Comparison of ENCODE assay signal across 20 cellular contexts in the genomic region with DNA sequence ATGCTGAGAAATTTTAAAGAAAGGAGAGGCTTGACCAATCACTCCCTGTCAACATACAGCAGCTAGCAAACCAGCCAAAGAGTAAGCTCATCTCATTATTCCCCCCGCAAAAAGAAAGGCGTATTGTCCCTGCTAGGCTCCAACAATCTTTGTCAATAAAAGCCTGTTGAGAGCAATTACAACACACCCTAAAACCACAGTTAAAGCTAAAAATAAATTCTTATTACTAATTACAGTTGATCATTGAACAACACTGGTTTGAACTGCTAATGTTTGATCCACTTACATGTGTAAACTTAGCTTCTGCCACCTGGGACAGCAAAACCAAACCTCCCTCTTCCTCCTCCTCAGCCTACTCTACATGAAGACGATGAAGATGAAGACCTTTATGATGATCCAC.
"Had no signal": no experiment of that assay in that cellular context is flagged by ENCODE, and none has a peak within 500 bp of the region (broad histone marks: within the 10 kb centered on the region; RNA-seq: fewer than 3 reads in every experiment).

No MANE protein-coding gene starts in this region.

- H3K36me3 ChIP-seq: ascending aorta, colonic mucosa, left lung, tibial nerve, uterus had no signal

- H3K27ac ChIP-seq: ascending aorta, colonic mucosa, left lung, tibial nerve, uterus, VCaP had no signal

- H3K4me1 ChIP-seq: ascending aorta, colonic mucosa, left lung, uterus had no signal

- H3K27me3 ChIP-seq: ascending aorta, colonic mucosa, left lung, tibial nerve, uterus had no signal

- ATAC-seq: activated T-cell treated with anti-CD3 and anti-CD28 coated beads, Interleukin-2, amount 50 U/mL, for 72 hours; left lung had no signal

- H3K4me3 ChIP-seq: ascending aorta, colonic mucosa, left lung, tibial nerve, uterus had no signal

- H3K9me3 ChIP-seq: ascending aorta, colonic mucosa, left lung, tibial nerve, uterus had no signal

- DNase-seq: activated CD4-positive, CD25-positive, alpha-beta regulatory T cell treated with anti-CD3 and anti-CD28 coated beads, Interleukin-2, amount 50 U/mL, for 72 hours; activated CD8-positive, alpha-beta memory T cell treated with anti-CD3 and anti-CD28 coated beads for 24 hours; activated CD8-positive, alpha-beta memory T cell treated with anti-CD3 and anti-CD28 coated beads, Interleukin-2, amount 50 U/mL, for 48 hours; activated effector memory CD4-positive, alpha-beta T cell treated with anti-CD3 and anti-CD28 coated beads, Interleukin-2, amount 50 U/mL, for 16 hours; activated naive CD4-positive, alpha-beta T cell treated with anti-CD3 and anti-CD28 coated beads, Interleukin-2, amount 50 U/mL, for 16 hours; activated T-cell treated with anti-CD3 and anti-CD28 coated beads, Interleukin-2, amount 50 U/mL, for 72 hours; colonic mucosa; erythroblast; foreskin melanocyte; kidney; left lung; nephron progenitor cell; nucleus accumbens; stimulated activated CD4-positive, alpha-beta T cell treated with anti-CD3 and anti-CD28 coated beads, Interleukin-12 subunit alpha, Interleukin-12 subunit beta, amount 100 ng/mL, for 4 hours; stimulated activated CD4-positive, alpha-beta T cell treated with anti-CD3 and anti-CD28 coated beads, Interleukin-1b, Interleukin-23, amount 100 ng/mL, for 48 hours; stimulated activated naive CD4-positive, alpha-beta T cell treated with Interleukin-2 at 50 U/mL for 16 hours; uterus had no signal
